2 cellular contexts compared by ENCODE assay signal in genomic region chr3:185157347-185157746, GRCh38.
TF ChIP-seq lines count a peak whose summit lies in the region.

No MANE protein-coding gene starts in this region.

TF ChIP-seq in WTC11, 78 proteins besides CTCF, POLR2A, EP300 and RAD21:
- TF ChIP-seq USF1 (CRISPR knock-in tag; IDR thresholded peaks at IDR 0.05) = no peak
- peak; percentile 40; the same call in 1 of the 2 replicates for TF ChIP-seq USF2 (CRISPR knock-in tag; IDR thresholded peaks at IDR 0.05)

TF ChIP-seq in H1, 55 proteins besides CTCF, POLR2A, EP300 and RAD21:
- TF ChIP-seq ZNF274 (IDR thresholded peaks at IDR 0.05; ENCODE audit: borderline replicate concordance, extremely low read depth, low read length) (no peak), USF2 (IDR thresholded peaks at IDR 0.05; ENCODE audit: low read length) (0 out of 2 replicates have a peak, but pooled peaks have one; percentile 31)
TF ChIP-seq in H1: peak in this region for 1.
